12 cellular contexts compared by ENCODE assay signal in genomic region chr11:64857485-64857884, GRCh38. TPM values are rescaled to one million over a fixed set of nuclear protein-coding genes. Genes with fewer than 3 reads are reported as not detected.
DNase-seq lines count a peak whose midpoint lies in the region; ATAC-seq, FAIRE-seq and TF ChIP-seq lines count a peak whose summit lies in the region.
"Had no signal": no experiment of that assay in that cellular context is flagged by ENCODE, and none has a peak within 500 bp of the region (broad histone marks: within the 10 kb centered on the region; RNA-seq: fewer than 3 reads in every experiment).

No MANE protein-coding gene starts in this region.

- peaks cover 29 to 53% of the 10 kb centered on the region in 2 experiments for H3K36me3 ChIP-seq in keratinocyte (ENCODE audit: control insufficient read depth in 2 of 2, extremely low read depth in 1 of 2, insufficient read depth in 2 of 2, low read length in 2 of 2)
- peaks cover 37 to 54% (median 41%) of the 10 kb centered on the region in 3 donors for H3K36me3 ChIP-seq in tibial artery
- H3K36me3 ChIP-seq in ovary = no peaks in the 10 kb centered on the region
- H3K36me3 ChIP-seq in pancreas = peaks cover 0 to 9% (median 0%) of the 10 kb centered on the region in 3 donors

- no peaks in the 10 kb centered on the region for H3K9me1 ChIP-seq in keratinocyte (ENCODE audit: control insufficient read depth, extremely low read depth, insufficient read depth, low read length)

- H4K20me1 ChIP-seq in keratinocyte (ENCODE audit: control insufficient read depth, extremely low read depth, insufficient read depth, low read length) = no peaks in the 10 kb centered on the region

- no peak for TF ChIP-seq POLR2A in ovary (IDR thresholded peaks at IDR 0.05)

- peak overlapping the region; percentile 24 for H3K27ac Mint-ChIP-seq in activated T-cell treated with anti-CD3 and anti-CD28 coated beads, Interleukin-2, amount 50 U/mL, for 72 hours
- peak overlapping the region; percentile 69 for H3K27ac Mint-ChIP-seq in activated CD4-positive, alpha-beta memory T cell treated with anti-CD3 and anti-CD28 coated beads for 36 hours
- H3K27ac Mint-ChIP-seq: mesothelial cell of epicardium had no signal

- H3K4me1 ChIP-seq in keratinocyte (ENCODE audit: control insufficient read depth, extremely low read depth, insufficient read depth, low read length) (peaks cover 37% of the 10 kb centered on the region), tibial artery (peaks cover 6 to 96% (median 80%) of the 10 kb centered on the region in 4 donors), ovary (ENCODE audit: insufficient read depth) (peaks cover 12% of the 10 kb centered on the region), pancreas (peaks cover 0 to 18% (median 0%) of the 10 kb centered on the region in 3 donors)

- H3K4me3 ChIP-seq in keratinocyte (ENCODE audit: control insufficient read depth in 2 of 3, extremely low read depth in 1 of 3, insufficient read depth in 2 of 3, low read depth in 1 of 3, low read length in 3 of 3) (no peak overlapping the region), tibial artery (no peak overlapping the region), ovary (no peak overlapping the region), pancreas (no peak overlapping the region)

- no peak overlapping the region for H3K9ac ChIP-seq in keratinocyte (ENCODE audit: control insufficient read depth, extremely low read depth, insufficient read depth, low read length)

- H3K27me3 ChIP-seq in keratinocyte (ENCODE audit: control insufficient read depth, extremely low read depth, insufficient read depth, low read length) = no peaks in the 10 kb centered on the region
- no peaks in the 10 kb centered on the region for H3K27me3 ChIP-seq in tibial artery
- H3K27me3 ChIP-seq in ovary = no peaks in the 10 kb centered on the region
- H3K27me3 ChIP-seq in pancreas = no peaks in the 10 kb centered on the region

- CTCF ChIA-PET in activated CD4-positive, alpha-beta memory T cell treated with anti-CD3 and anti-CD28 coated beads for 36 hours (lab: Charles Lee) = interaction anchor here (3.0 to 29.1 kb wide), 4 partner anchors 5 to 29 kb away, joined by 43 to 1198 read pairs (median 328); partner anchors contain the start of genes CDC42BPG and EHD1

- intact Hi-C loops in activated CD4-positive, alpha-beta memory T cell treated with anti-CD3 and anti-CD28 coated beads for 36 hours (cut with micrococcal nuclease) = no loop called here
- intact Hi-C loops in tibial artery (cut with DNase I; ENCODE audit: low total_unique reads) = no loop called here
- intact Hi-C loops in ovary (cut with DNase I) = no loop called here
- intact Hi-C loops in pancreas (cut with DNase I) = loop anchor here in 1 of 3 donors (10.0 kb wide), 1 partner anchor 247 kb away; no protein-coding TSS in a partner anchor

- POLR2A ChIA-PET in activated CD4-positive, alpha-beta memory T cell treated with anti-CD3 and anti-CD28 coated beads for 36 hours (lab: Charles Lee) = interaction anchor here (1.5 to 20.4 kb wide), 5 partner anchors 7 to 30 kb away, joined by 9 to 460 read pairs (median 51); partner anchors contain the start of gene EHD1

- peaks cover 95% of the 10 kb centered on the region for H3K4me1 Mint-ChIP-seq in activated T-cell treated with anti-CD3 and anti-CD28 coated beads, Interleukin-2, amount 50 U/mL, for 72 hours (ENCODE audit: low read depth)
- peaks cover 92% of the 10 kb centered on the region for H3K4me1 Mint-ChIP-seq in activated CD4-positive, alpha-beta memory T cell treated with anti-CD3 and anti-CD28 coated beads for 36 hours (ENCODE audit: low read depth)

- H3K36me3 Mint-ChIP-seq in activated T-cell treated with anti-CD3 and anti-CD28 coated beads, Interleukin-2, amount 50 U/mL, for 72 hours (ENCODE audit: insufficient read depth in 2 of 2) = peaks cover 15 to 32% of the 10 kb centered on the region in 2 donors
- H3K36me3 Mint-ChIP-seq in activated CD4-positive, alpha-beta memory T cell treated with anti-CD3 and anti-CD28 coated beads for 36 hours = peaks cover 68% of the 10 kb centered on the region

- FAIRE-seq in keratinocyte (lab: Jason Lieb, UNC) (no peak), pancreas (lab: Jason Lieb, UNC) (no peak)

- peak overlapping the region; percentile 40 to 53 for H3K4me3 Mint-ChIP-seq in activated T-cell treated with anti-CD3 and anti-CD28 coated beads, Interleukin-2, amount 50 U/mL, for 72 hours
- no peak overlapping the region for H3K4me3 Mint-ChIP-seq in activated CD4-positive, alpha-beta memory T cell treated with anti-CD3 and anti-CD28 coated beads for 36 hours
- H3K4me3 Mint-ChIP-seq: mesothelial cell of epicardium had no signal

- H2AFZ ChIP-seq in keratinocyte (ENCODE audit: control insufficient read depth, low read length) = no peak overlapping the region

- H3K9me3 ChIP-seq in keratinocyte (ENCODE audit: control insufficient read depth, low read depth, low read length) (no peaks in the 10 kb centered on the region), tibial artery (no peaks in the 10 kb centered on the region), ovary (no peaks in the 10 kb centered on the region), pancreas (no peaks in the 10 kb centered on the region)

- peaks cover 47% of the 10 kb centered on the region for H3K79me2 ChIP-seq in keratinocyte (ENCODE audit: control insufficient read depth, insufficient read depth, low read length)

- H3K4me2 ChIP-seq in keratinocyte (ENCODE audit: control insufficient read depth, extremely low read depth, insufficient read depth, low read depth, low read length) = no peak overlapping the region

- no peak for TF ChIP-seq EP300 in ovary (IDR thresholded peaks at IDR 0.05)

- dilution Hi-C loops in keratinocyte (cut with MboI; ENCODE audit: extremely low pct_ligation_motif_present, low sequenced_read_pairs) = no loop called here

- peak overlapping the region; percentile 36 for H3K27ac ChIP-seq in keratinocyte (ENCODE audit: control insufficient read depth, insufficient read depth, low read length)
- peak overlapping the region; percentile 82 to 97 for H3K27ac ChIP-seq in tibial artery
- H3K27ac ChIP-seq in ovary = no peak overlapping the region
- H3K27ac ChIP-seq in pancreas = no peak overlapping the region

- TF ChIP-seq CTCF in keratinocyte (optimal IDR thresholded peaks at IDR 0.05 in 1 of 3, IDR thresholded peaks at IDR 0.05 in 1 of 3, conservative IDR thresholded peaks at IDR 0.05 in 1 of 3; ENCODE audit: extremely low read depth in 1 of 3, insufficient read depth in 2 of 3, low read length in 3 of 3) (no peak), tibial artery (IDR thresholded peaks at IDR 0.05) (no peak), ovary (IDR thresholded peaks at IDR 0.05) (no peak), pancreas (IDR thresholded peaks at IDR 0.05) (no peak)

- WGBS in ovary, 3 donors = 90 to 96% (median 94%) methylated on average over 6 of the region's 6 CpGs
- 95 to 98% methylated on average over 6 of the region's 6 CpGs for WGBS in pancreas, 2 donors

- no peak for ATAC-seq in activated T-cell treated with anti-CD3 and anti-CD28 coated beads, Interleukin-2, amount 50 U/mL, for 72 hours (replicated peaks in 1 of 2)
- no peak for ATAC-seq in HG03097 (IDR thresholded peaks at IDR 0.05; ENCODE audit: low FRiP score, unreplicated experiment)
- ATAC-seq in pancreas = no peak

- no peak for DNase-seq in activated T-cell treated with anti-CD3 and anti-CD28 coated beads, Interleukin-2, amount 50 U/mL, for 72 hours
- DNase-seq in activated T-cell treated with anti-CD3 and anti-CD28 coated beads for 4 hours = no peak
- DNase-seq in activated CD4-positive, alpha-beta memory T cell treated with anti-CD3 and anti-CD28 coated beads for 36 hours = no peak
- DNase-seq in keratinocyte (ENCODE audit: low read depth, low spot score) = no peak
- no peak for DNase-seq in tibial artery
- DNase-seq in ovary = no peak
- no peak for DNase-seq in pancreas
- DNase-seq: glutamatergic neuron, NCI-H1105 treated with DMSO at 0.1 percent for 48 hours, NCI-H774 had no signal

- no peaks in the 10 kb centered on the region for H3K27me3 Mint-ChIP-seq in activated T-cell treated with anti-CD3 and anti-CD28 coated beads, Interleukin-2, amount 50 U/mL, for 72 hours (ENCODE audit: low read depth)
- H3K27me3 Mint-ChIP-seq in activated CD4-positive, alpha-beta memory T cell treated with anti-CD3 and anti-CD28 coated beads for 36 hours = no peaks in the 10 kb centered on the region

- no peaks in the 10 kb centered on the region for H3K9me3 Mint-ChIP-seq in activated T-cell treated with anti-CD3 and anti-CD28 coated beads, Interleukin-2, amount 50 U/mL, for 72 hours
- no peaks in the 10 kb centered on the region for H3K9me3 Mint-ChIP-seq in activated CD4-positive, alpha-beta memory T cell treated with anti-CD3 and anti-CD28 coated beads for 36 hours
- H3K9me3 Mint-ChIP-seq: mesothelial cell of epicardium had no signal

RNA-seq across cellular contexts. Expression of gene CDC42BPG, which starts 13.0 kb away (rescaled TPM):
- total RNA-seq in activated T-cell treated with anti-CD3 and anti-CD28 coated beads, Interleukin-2, amount 50 U/mL, for 72 hours = 1 to 10 TPM; 1.1 to 1.5 TPM
- total RNA-seq in activated CD4-positive, alpha-beta memory T cell treated with anti-CD3 and anti-CD28 coated beads for 36 hours = under 1 TPM; 0.39 to 0.69 TPM
- polyA plus RNA-seq in keratinocyte (2.2 to 4.0 TPM (median 2.5 TPM) in 3 replicates), ovary (1 to 10 TPM in 1 of 2 donors, under 1 TPM in 1; 0.35 to 1.9 TPM), pancreas (10 to 100 TPM; 11.6 to 23.8 TPM)
- polyA plus RNA-seq in keratinocyte (2011; ENCODE audit: low read depth) = 2.5 TPM
- polyA plus RNA-seq in keratinocyte (2011; cell fraction: cytosol; rRNA removed) = 1.4 and 3.5 TPM in 2 replicates
- 9.9 and 12.9 TPM in 2 replicates for polyA plus RNA-seq in keratinocyte (2011; cell fraction: nucleus; rRNA removed)
- polyA plus RNA-seq in keratinocyte (2012; ENCODE audit: low replicate concordance) = 6.3 and 7.4 TPM in 2 replicates
- 3.6 to 9.7 TPM (median 5.5 TPM) in 3 replicates for polyA minus RNA-seq in keratinocyte
- 4.6 TPM for polyA minus RNA-seq in keratinocyte (2011; cell fraction: cytosol; rRNA and poly(A)+ RNA removed)
- polyA minus RNA-seq in keratinocyte (2011; cell fraction: nucleus; rRNA and poly(A)+ RNA removed) = 11.5 and 16.9 TPM in 2 replicates
- total RNA-seq in ovary (1 to 10 TPM; 2.6 to 9.5 (median 4.0) TPM), pancreas (10 to 100 TPM in 5 of 6 donors, 1 to 10 TPM in 1; 9.7 to 16.8 (median 12.7) TPM)

RNA-seq across cellular contexts. Expression of gene EHD1, which starts 20.9 kb away (rescaled TPM):
- 100 to 1,000 TPM; 136 to 159 TPM for total RNA-seq in activated T-cell treated with anti-CD3 and anti-CD28 coated beads, Interleukin-2, amount 50 U/mL, for 72 hours
- 100 to 1,000 TPM; 103 to 113 TPM for total RNA-seq in activated CD4-positive, alpha-beta memory T cell treated with anti-CD3 and anti-CD28 coated beads for 36 hours
- polyA plus RNA-seq in keratinocyte (73.9 to 192 TPM (median 75.6 TPM) in 3 replicates), ovary (10 to 100 TPM; 14.5 to 14.8 TPM), pancreas (10 to 100 TPM; 10.1 to 10.6 TPM)
- polyA plus RNA-seq in keratinocyte (2011; ENCODE audit: low read depth) = 89.7 TPM
- 69.4 and 117 TPM in 2 replicates for polyA plus RNA-seq in keratinocyte (2011; cell fraction: cytosol; rRNA removed)
- polyA plus RNA-seq in keratinocyte (2011; cell fraction: nucleus; rRNA removed) = 139 and 148 TPM in 2 replicates
- 50.2 and 134 TPM in 2 replicates for polyA plus RNA-seq in keratinocyte (2012; ENCODE audit: low replicate concordance)
- 107 to 412 TPM (median 144 TPM) in 3 replicates for polyA minus RNA-seq in keratinocyte
- polyA minus RNA-seq in keratinocyte (2011; cell fraction: cytosol; rRNA and poly(A)+ RNA removed) = 120 TPM
- polyA minus RNA-seq in keratinocyte (2011; cell fraction: nucleus; rRNA and poly(A)+ RNA removed) = 91.0 and 135 TPM in 2 replicates
- total RNA-seq in ovary (10 to 100 TPM; 14.3 to 87.8 (median 42.2) TPM), pancreas (10 to 100 TPM; 13.8 to 22.1 (median 17.9) TPM)

RNA-seq across cellular contexts. Expression of gene MEN1, which starts 47.1 kb away (rescaled TPM):
- total RNA-seq in activated T-cell treated with anti-CD3 and anti-CD28 coated beads, Interleukin-2, amount 50 U/mL, for 72 hours = 10 to 100 TPM; 33.8 to 36.3 TPM
- total RNA-seq in activated CD4-positive, alpha-beta memory T cell treated with anti-CD3 and anti-CD28 coated beads for 36 hours = 10 to 100 TPM; 31.3 to 32.2 TPM
- polyA plus RNA-seq in keratinocyte (14.2 to 19.1 TPM (median 18.2 TPM) in 3 replicates), ovary (10 to 100 TPM; 14.4 to 20.4 TPM), pancreas (10 to 100 TPM; 22.8 to 25.3 TPM)
- polyA plus RNA-seq in keratinocyte (2011; ENCODE audit: low read depth) = 4.6 TPM
- polyA plus RNA-seq in keratinocyte (2011; cell fraction: cytosol; rRNA removed) = 10.7 and 17.7 TPM in 2 replicates
- 39.7 and 52.7 TPM in 2 replicates for polyA plus RNA-seq in keratinocyte (2011; cell fraction: nucleus; rRNA removed)
- 19.6 and 27.4 TPM in 2 replicates for polyA plus RNA-seq in keratinocyte (2012; ENCODE audit: low replicate concordance)
- polyA minus RNA-seq in keratinocyte = 12.3 to 50.8 TPM (median 16.1 TPM) in 3 replicates
- polyA minus RNA-seq in keratinocyte (2011; cell fraction: cytosol; rRNA and poly(A)+ RNA removed) = 35.9 TPM
- polyA minus RNA-seq in keratinocyte (2011; cell fraction: nucleus; rRNA and poly(A)+ RNA removed) = 25.9 and 29.3 TPM in 2 replicates
- total RNA-seq in ovary (10 to 100 TPM; 17.5 to 28.6 (median 22.6) TPM), pancreas (10 to 100 TPM in 5 of 6 donors, 1 to 10 TPM in 1; 8.7 to 21.2 (median 12.6) TPM)

RNA-seq across cellular contexts. Expression of gene MAP4K2, which starts 54.5 kb away (rescaled TPM):
- 10 to 100 TPM; 74.7 to 84.5 TPM for total RNA-seq in activated T-cell treated with anti-CD3 and anti-CD28 coated beads, Interleukin-2, amount 50 U/mL, for 72 hours
- 10 to 100 TPM; 83.3 to 85.8 TPM for total RNA-seq in activated CD4-positive, alpha-beta memory T cell treated with anti-CD3 and anti-CD28 coated beads for 36 hours
- 6.7 to 12.5 TPM (median 10.7 TPM) in 3 replicates for polyA plus RNA-seq in keratinocyte
- polyA plus RNA-seq in keratinocyte (2011; ENCODE audit: low read depth) = 5.4 TPM
- 6.6 and 14.4 TPM in 2 replicates for polyA plus RNA-seq in keratinocyte (2011; cell fraction: cytosol; rRNA removed)
- 13.5 and 16.6 TPM in 2 replicates for polyA plus RNA-seq in keratinocyte (2011; cell fraction: nucleus; rRNA removed)
- 4.8 and 10.3 TPM in 2 replicates for polyA plus RNA-seq in keratinocyte (2012; ENCODE audit: low replicate concordance)
- 11.5 to 31.8 TPM (median 19.6 TPM) in 3 replicates for polyA minus RNA-seq in keratinocyte
- 19.4 TPM for polyA minus RNA-seq in keratinocyte (2011; cell fraction: cytosol; rRNA and poly(A)+ RNA removed)
- 3.7 and 10.6 TPM in 2 replicates for polyA minus RNA-seq in keratinocyte (2011; cell fraction: nucleus; rRNA and poly(A)+ RNA removed)
- total RNA-seq in ovary = 10 to 100 TPM in 5 of 7 donors, 1 to 10 TPM in 2; 5.6 to 15.5 (median 13.0) TPM
- 1 to 10 TPM; 2.3 to 9.9 TPM for polyA plus RNA-seq in ovary
- 1 to 10 TPM; 6.1 to 8.6 (median 7.0) TPM for total RNA-seq in pancreas
- polyA plus RNA-seq in pancreas = 10 to 100 TPM; 19.5 to 24.0 TPM

RNA-seq across cellular contexts. Expression of gene ATG2A, which starts 59.5 kb away (rescaled TPM):
- total RNA-seq in activated T-cell treated with anti-CD3 and anti-CD28 coated beads, Interleukin-2, amount 50 U/mL, for 72 hours = 10 to 100 TPM; 20.9 to 27.0 TPM
- 10 to 100 TPM; 20.2 to 20.5 TPM for total RNA-seq in activated CD4-positive, alpha-beta memory T cell treated with anti-CD3 and anti-CD28 coated beads for 36 hours
- polyA plus RNA-seq in keratinocyte (2.4 to 5.7 TPM (median 4.5 TPM) in 3 replicates), ovary (10 to 100 TPM in 1 of 2 donors, 1 to 10 TPM in 1; 2.2 to 23.4 TPM), pancreas (10 to 100 TPM; 33.1 to 34.1 TPM)
- polyA plus RNA-seq in keratinocyte (2011; ENCODE audit: low read depth) = 8.6 TPM
- 3.0 and 6.4 TPM in 2 replicates for polyA plus RNA-seq in keratinocyte (2011; cell fraction: cytosol; rRNA removed)
- polyA plus RNA-seq in keratinocyte (2011; cell fraction: nucleus; rRNA removed) = 15.8 and 21.8 TPM in 2 replicates
- 13.5 and 26.7 TPM in 2 replicates for polyA plus RNA-seq in keratinocyte (2012; ENCODE audit: low replicate concordance)
- 7.6 to 19.2 TPM (median 9.6 TPM) in 3 replicates for polyA minus RNA-seq in keratinocyte
- polyA minus RNA-seq in keratinocyte (2011; cell fraction: cytosol; rRNA and poly(A)+ RNA removed) = 27.4 TPM
- 18.6 and 21.2 TPM in 2 replicates for polyA minus RNA-seq in keratinocyte (2011; cell fraction: nucleus; rRNA and poly(A)+ RNA removed)
- total RNA-seq in ovary (10 to 100 TPM; 22.2 to 40.1 (median 30.4) TPM), pancreas (10 to 100 TPM; 13.3 to 18.4 (median 15.5) TPM)

Comparison
In these comparisons a context has a peak if more than half of its experiments do, and no peak if none do; other contexts are left out.
1. H3K27ac ChIP-seq: peak in keratinocyte (single experiment) and tibial artery (2 of 2); none in ovary (0 of 2) and pancreas (0 of 4).